Comparison of ENCODE assay signal across 19 cellular contexts in genomic region chr15:67458449-67458848, GRCh38.
"Had no signal": no experiment of that assay in that cellular context is flagged by ENCODE, and none has a peak within 500 bp of the region (broad histone marks: within the 10 kb centered on the region; RNA-seq: fewer than 3 reads in every experiment).

No MANE protein-coding gene starts in this region.

- DNase-seq: activated CD4-positive, alpha-beta T cell treated with anti-CD3 and anti-CD28 coated beads, Interleukin-2, amount 50 U/mL, for 4 hours; activated gamma-delta T cell; activated T-cell treated with anti-CD3 and anti-CD28 coated beads, Interleukin-2, amount 50 U/mL, for 72 hours; erythroblast; immature natural killer cell; kidney glomerular epithelial cell; left ventricle myocardium inferior; mammary epithelial cell; midbrain; nucleus accumbens; sigmoid colon; spleen; stimulated activated CD4-positive, alpha-beta T cell treated with anti-CD3 and anti-CD28 coated beads, Interleukin-4, amount 100 ng/mL, for 4 hours; upper lobe of right lung had no signal

- H3K36me3 ChIP-seq: ascending aorta, breast epithelium, left ventricle myocardium inferior, sigmoid colon, thoracic aorta, upper lobe of right lung had no signal

- H3K4me1 ChIP-seq: ascending aorta, breast epithelium, left ventricle myocardium inferior, sigmoid colon, upper lobe of right lung had no signal

- H3K4me3 ChIP-seq: ascending aorta, breast epithelium, coronary artery, left ventricle myocardium inferior, sigmoid colon, spleen, thoracic aorta, upper lobe of right lung had no signal

- H3K27me3 ChIP-seq: ascending aorta, breast epithelium, sigmoid colon, upper lobe of right lung had no signal

- H3K27ac ChIP-seq: ascending aorta, breast epithelium, coronary artery, left ventricle myocardium inferior, sigmoid colon, spleen, thoracic aorta, upper lobe of right lung had no signal

- H3K9me3 ChIP-seq: ascending aorta, left ventricle myocardium inferior, sigmoid colon, spleen, thoracic aorta, upper lobe of right lung had no signal

- ATAC-seq: activated T-cell treated with anti-CD3 and anti-CD28 coated beads, Interleukin-2, amount 50 U/mL, for 72 hours; stimulated activated memory B cell treated with anti-CD40 and anti-IgM and Interleukin-4, amounts not matched to agents 10 μg/mL and 1 μg/mL and 100 μg/mL, for 72 hours; upper lobe of right lung had no signal
